ENCODE assay signal across 8 cellular contexts in the genomic region with DNA sequence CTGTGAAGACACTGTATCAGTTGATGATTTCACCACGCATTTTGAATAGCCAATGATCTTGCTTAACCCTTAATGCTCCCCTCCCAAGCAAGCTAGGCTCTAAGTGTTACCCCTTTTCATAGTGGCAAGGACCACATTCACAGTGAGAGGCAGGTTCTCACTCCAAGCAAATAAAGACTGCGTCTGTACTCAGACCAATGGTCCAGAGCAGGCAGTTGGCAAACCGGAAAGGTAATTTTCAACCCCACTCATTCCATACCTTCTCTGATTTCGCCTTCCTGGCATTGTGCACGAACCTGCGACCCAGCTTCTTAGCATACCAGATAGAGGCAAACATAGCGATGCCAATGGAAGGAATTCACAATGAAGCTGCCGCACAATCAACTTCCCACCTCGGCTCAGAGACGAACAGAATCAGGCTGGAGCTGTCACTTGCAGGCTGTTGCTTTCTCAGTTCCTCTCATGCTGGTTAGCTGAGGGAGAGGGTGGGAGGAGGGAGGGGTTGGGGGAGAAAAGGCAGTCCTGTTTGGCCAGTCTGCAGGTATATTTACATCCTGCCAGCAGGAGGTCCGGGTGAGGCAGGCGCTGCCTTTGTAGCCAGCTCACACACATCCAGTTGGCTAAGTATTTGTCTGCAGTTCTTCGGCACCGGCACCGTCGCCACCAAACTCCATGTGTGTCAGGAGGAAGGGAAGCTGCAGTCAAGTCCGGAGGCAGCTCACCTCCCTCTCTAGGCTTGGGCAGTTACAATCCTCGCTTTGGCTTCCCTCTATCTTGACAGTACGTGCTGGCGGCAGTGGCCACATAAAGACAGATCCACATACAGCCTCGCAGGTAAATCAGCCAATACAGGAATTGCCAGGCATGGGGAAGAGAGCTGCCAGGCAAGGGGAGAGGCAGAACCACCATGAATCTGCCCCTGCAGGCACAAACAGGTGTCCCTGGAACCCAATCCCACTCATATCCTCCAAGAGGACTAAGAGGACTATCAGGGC.
DNase-seq lines count a peak whose midpoint lies in the region; ATAC-seq and TF ChIP-seq lines count a peak whose summit lies in the region.

No MANE protein-coding gene starts in this region.

- DNase-seq in NCI-H2227 treated with DMSO at 0.1 percent for 48 hours (lab: John Stamatoyannopoulos, UW) (peak; percentile 59), esophagus muscularis mucosa (ENCODE audit: extremely low spot score) (no peak), prostate gland (ENCODE audit: low spot score) (peak; percentile 43), DMS114 treated with DMSO at 0.1 percent for 48 hours (lab: John Stamatoyannopoulos, UW; ENCODE audit: unreplicated experiment) (no peak)
- DNase-seq in NK-92 treated with Interleukin-12 subunit alpha and Interleukin-12 subunit beta, amount 100 ng/mL, for 24 hours (lab: John Stamatoyannopoulos, UW), result no peak
- DNase-seq in stimulated activated CD4-positive, alpha-beta T cell treated with anti-CD3 and anti-CD28 coated beads, Interleukin-2, amount 100 ng/mL, for 24 hours, result no peak

- ATAC-seq in GM18520 (IDR thresholded peaks at IDR 0.05; ENCODE audit: unreplicated experiment) (peak; percentile 47), HG02678 (IDR thresholded peaks at IDR 0.05; ENCODE audit: unreplicated experiment) (peak; percentile 86)

- H3K4me1 ChIP-seq in esophagus muscularis mucosa (peaks cover 0 to 8% (median 0%) of the 10 kb centered on the region in 4 donors), prostate gland (replicated peaks) (no peaks in the 10 kb centered on the region)

- TF ChIP-seq POLR2A in esophagus muscularis mucosa (IDR thresholded peaks at IDR 0.05; ENCODE audit: low read depth), result no peak
- TF ChIP-seq POLR2A in prostate gland (IDR thresholded peaks at IDR 0.05), result no peak

- no peaks in the 10 kb centered on the region for H3K27me3 ChIP-seq in esophagus muscularis mucosa
- no peaks in the 10 kb centered on the region for H3K27me3 ChIP-seq in prostate gland (replicated peaks; ENCODE audit: insufficient read depth)

- H3K27ac ChIP-seq in esophagus muscularis mucosa (replicated peaks in 1 of 4) (no peak overlapping the region), prostate gland (peak overlapping the region; percentile 40 to 59)

- no peak for TF ChIP-seq EP300 in esophagus muscularis mucosa (IDR thresholded peaks at IDR 0.05)

- H3K4me3 ChIP-seq in esophagus muscularis mucosa, result peak overlapping the region; percentile 22 to 28 (median 25)
- H3K4me3 ChIP-seq in prostate gland, result peak overlapping the region; percentile 16 to 27

- H3K9me3 ChIP-seq in esophagus muscularis mucosa (peaks cover 0 to 5% (median 0%) of the 10 kb centered on the region in 4 donors), prostate gland (no peaks in the 10 kb centered on the region)

- intact Hi-C loops in esophagus muscularis mucosa (cut with DNase I) (no loop called here), prostate gland (cut with DNase I) (no loop called here)

- TF ChIP-seq CTCF in esophagus muscularis mucosa (IDR thresholded peaks at IDR 0.05), result no peak
- TF ChIP-seq CTCF in prostate gland (IDR thresholded peaks at IDR 0.05), result peak in 1 of 4 experiments; percentile 10

- H3K36me3 ChIP-seq in esophagus muscularis mucosa (no peaks in the 10 kb centered on the region), prostate gland (no peaks in the 10 kb centered on the region)

- 17% methylated on average over 10 of the region's 21 CpGs for WGBS in esophagus muscularis mucosa
- WGBS in prostate gland, result 3% methylated on average over 21 of the region's 21 CpGs

Comparison
In these comparisons a context has a peak if more than half of its experiments do, and no peak if none do; other contexts are left out.
1. DNase-seq: peak in NCI-H2227 treated with DMSO at 0.1 percent for 48 hours (single experiment) and prostate gland (single experiment); none in esophagus muscularis mucosa (single experiment), NK-92 treated with Interleukin-12 subunit alpha and Interleukin-12 subunit beta, amount 100 ng/mL, for 24 hours (single experiment), DMS114 treated with DMSO at 0.1 percent for 48 hours (single experiment) and stimulated activated CD4-positive, alpha-beta T cell treated with anti-CD3 and anti-CD28 coated beads, Interleukin-2, amount 100 ng/mL, for 24 hours (0 of 2).
2. H3K27ac ChIP-seq: peak in prostate gland (2 of 2); none in esophagus muscularis mucosa (0 of 4).